13 cellular contexts compared by ENCODE assay signal in the genomic region with DNA sequence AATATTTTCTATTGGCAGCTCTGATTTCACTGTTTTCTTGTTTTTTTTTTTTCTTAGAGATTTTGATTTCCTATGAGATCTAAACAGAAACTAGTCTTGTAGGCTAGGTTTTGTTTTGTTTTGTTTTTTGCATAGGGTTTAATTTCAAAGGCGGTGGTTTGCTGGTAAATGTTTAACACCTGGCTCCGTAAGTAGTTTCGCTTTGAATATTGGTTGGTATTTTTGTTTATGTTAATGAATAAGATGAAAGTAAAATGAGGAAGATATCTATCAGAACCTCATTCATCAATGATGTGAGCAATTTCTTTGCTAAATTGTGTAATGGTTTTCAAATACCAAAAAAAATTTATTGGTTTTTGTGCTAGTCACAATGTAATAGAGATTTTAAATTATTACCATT. TPM values are rescaled to one million over a fixed set of nuclear protein-coding genes. Genes with fewer than 3 reads are reported as not detected.
A peak's percentile ranks its signal among the peaks of the same experiment; 100 is the strongest.
DNase-seq lines count a peak whose midpoint lies in the region; ATAC-seq, FAIRE-seq and TF ChIP-seq lines count a peak whose summit lies in the region.
"Had no signal": no experiment of that assay in that cellular context is flagged by ENCODE, and none has a peak within 500 bp of the region (broad histone marks: within the 10 kb centered on the region; RNA-seq: fewer than 3 reads in every experiment).

No MANE protein-coding gene starts in this region.

- ATAC-seq in GM19023 (IDR thresholded peaks at IDR 0.05; ENCODE audit: unreplicated experiment): peak; percentile 84
- peak; percentile 81 for ATAC-seq in GM21786 (IDR thresholded peaks at IDR 0.05; ENCODE audit: unreplicated experiment)
- peak; percentile 89 for ATAC-seq in HG03196 (IDR thresholded peaks at IDR 0.05; ENCODE audit: unreplicated experiment)
- ATAC-seq in left lobe of liver: peak; percentile 59
- ATAC-seq: activated CD4-positive, alpha-beta T cell treated with anti-CD3 and anti-CD28 coated beads for 36 hours; mucosa of descending colon had no signal

- no peak for FAIRE-seq in D721Med (lab: Jason Lieb, UNC)

- no peak for DNase-seq in left lobe of liver (ENCODE audit: low spot score)
- no peak for DNase-seq in substantia nigra (lab: John Stamatoyannopoulos, UW)
- no peak for DNase-seq in Ammon's horn (ENCODE audit: low spot score)
- no peak for DNase-seq in D721Med (ENCODE audit: insufficient read length, low spot score)
- DNase-seq in superior temporal gyrus (ENCODE audit: extremely low spot score): no peak
- DNase-seq: activated CD4-positive, alpha-beta T cell treated with anti-CD3 and anti-CD28 coated beads for 36 hours; activated naive CD4-positive, alpha-beta T cell treated with Interleukin-2 at 50 U/mL for 16 hours; head of caudate nucleus; mucosa of descending colon; SHP77 had no signal

- H3K27ac ChIP-seq in substantia nigra (ENCODE audit: low read depth, low read length, poor library complexity, severe bottlenecking): no peak overlapping the region

- no peak for TF ChIP-seq CTCF in D721Med (IDR thresholded peaks at IDR 0.05; ENCODE audit: insufficient read depth, missing control alignments)

RNA-seq across cellular contexts. Expression of a gene that starts 39.7 kb away (rescaled TPM):
- 9.6 TPM for total RNA-seq in left lobe of liver
- total RNA-seq: activated CD4-positive, alpha-beta T cell treated with anti-CD3 and anti-CD28 coated beads for 36 hours had no signal

RNA-seq across cellular contexts. Expression of a gene that starts 57.3 kb away (rescaled TPM):
- total RNA-seq in left lobe of liver: 220 TPM
- total RNA-seq: activated CD4-positive, alpha-beta T cell treated with anti-CD3 and anti-CD28 coated beads for 36 hours had no signal
